18 cellular contexts compared by ENCODE assay signal in genomic region chr6:56495654-56496053, GRCh38.
DNase-seq lines count a peak whose midpoint lies in the region; ATAC-seq, FAIRE-seq and TF ChIP-seq lines count a peak whose summit lies in the region.
"Had no signal": no experiment of that assay in that cellular context is flagged by ENCODE, and none has a peak within 500 bp of the region (broad histone marks: within the 10 kb centered on the region; RNA-seq: fewer than 3 reads in every experiment).

No MANE protein-coding gene starts in this region.

- no TSS peak for BruUV-seq in GM12878 (replicated peaks; lab: Mats Ljungman, UMichigan)

- H3K4me3 ChIP-seq in GM12878 (no peak overlapping the region), kidney (ENCODE audit: low read length in 2 of 2) (no peak overlapping the region), transverse colon (no peak overlapping the region), body of pancreas (no peak overlapping the region)

- TF ChIP-seq POLR2A in GM12878 (IDR thresholded peaks at IDR 0.05; ENCODE audit: low read depth, low read length): no peak
- TF ChIP-seq POLR2A in transverse colon (IDR thresholded peaks at IDR 0.05): no peak
- TF ChIP-seq POLR2A in body of pancreas (IDR thresholded peaks at IDR 0.05): no peak

- no peak overlapping the region for H3K4me2 ChIP-seq in GM12878 (ENCODE audit: control insufficient read depth, insufficient read depth)

- H3K9me3 ChIP-seq in GM12878 (replicated peaks; ENCODE audit: control insufficient read depth, insufficient read depth, low read length): no peaks in the 10 kb centered on the region
- no peaks in the 10 kb centered on the region for H3K9me3 ChIP-seq in kidney (ENCODE audit: control insufficient read depth in 1 of 2, low read length in 2 of 2)
- no peaks in the 10 kb centered on the region for H3K9me3 ChIP-seq in transverse colon
- no peaks in the 10 kb centered on the region for H3K9me3 ChIP-seq in body of pancreas
- H3K9me3 ChIP-seq: BE2C had no signal

- no peaks in the 10 kb centered on the region for H3K4me1 ChIP-seq in GM12878 (ENCODE audit: control insufficient read depth, insufficient read depth, low read length)
- H3K4me1 ChIP-seq in kidney (ENCODE audit: control insufficient read depth in 1 of 2, insufficient read depth in 1 of 2, low read depth in 1 of 2, low read length in 2 of 2): no peaks in the 10 kb centered on the region
- H3K4me1 ChIP-seq in transverse colon: peaks cover 0 to 25% (median 3%) of the 10 kb centered on the region in 4 donors
- no peaks in the 10 kb centered on the region for H3K4me1 ChIP-seq in body of pancreas

- SMC1A ChIA-PET in GM12878 (lab: Charles Lee; ENCODE audit: uncharacterized antibody, unreplicated experiment): no interaction called here

- H3K36me3 ChIP-seq in GM12878 (ENCODE audit: control insufficient read depth in 2 of 2, insufficient read depth in 2 of 2, low read length in 1 of 2) (peaks cover 7 to 34% of the 10 kb centered on the region in 2 experiments), kidney (ENCODE audit: control insufficient read depth in 1 of 2, insufficient read depth in 2 of 2, low read length in 2 of 2) (peaks cover 22 to 28% of the 10 kb centered on the region in 2 donors), transverse colon (peaks cover 0 to 59% (median 23%) of the 10 kb centered on the region in 4 donors), body of pancreas (replicated peaks in 1 of 2; ENCODE audit: insufficient read depth in 1 of 2, low read depth in 2 of 2) (peaks cover 0 to 13% of the 10 kb centered on the region in 2 donors)

- 85% methylated on average over 3 of the region's 3 CpGs for WGBS in GM12878 (ENCODE audit: insufficient coverage, insufficient replicate concordance, low lambda C conversion rate, missing lambda C conversion rate)
- WGBS in transverse colon (ENCODE audit: low coverage in 1 of 2), 2 donors: 89 to 90% methylated on average over 3 of the region's 3 CpGs
- 84 to 85% methylated on average over 3 of the region's 3 CpGs for WGBS in body of pancreas, 2 donors

- POLR2A ChIA-PET in GM12878 (lab: Charles Lee): no interaction called here

- H3K27ac ChIP-seq in GM12878 (ENCODE audit: control insufficient read depth, insufficient read depth) (no peak overlapping the region), kidney (ENCODE audit: low read depth in 2 of 2, low read length in 2 of 2) (no peak overlapping the region), transverse colon (peak overlapping the region; percentile 17 to 44 (median 30)), caudate nucleus (ENCODE audit: low read depth, low read length) (no peak overlapping the region), body of pancreas (no peak overlapping the region)

- H3K9ac ChIP-seq in GM12878 (ENCODE audit: control insufficient read depth, insufficient read depth, low read length) (no peak overlapping the region), kidney (ENCODE audit: low read length in 2 of 2) (no peak overlapping the region)

- no peak for ATAC-seq in GM12878
- ATAC-seq in GM18868 (IDR thresholded peaks at IDR 0.05; ENCODE audit: unreplicated experiment): no peak
- no peak for ATAC-seq in body of pancreas

- in situ Hi-C loops in GM12878 (cut with MboI): no loop called here
- in situ Hi-C loops in transverse colon (cut with MboI; ENCODE audit: low pct_ligation_motif_present in 1 of 4, low pct_unique_long_range_greater_than_20kb in 1 of 4, low sequenced_read_pairs in 3 of 4): no loop called here

- FAIRE-seq in D721Med (lab: Jason Lieb, UNC) (peak; percentile 71), GM12878 (lab: Jason Lieb, UNC) (peak; percentile 7), kidney (lab: Jason Lieb, UNC) (peak; percentile 54)
- FAIRE-seq: GM12892, GM18507, H1 had no signal

- H3K27me3 ChIP-seq in GM12878 (replicated peaks in 1 of 2; ENCODE audit: control insufficient read depth in 2 of 2, insufficient read depth in 2 of 2, low read length in 1 of 2): no peaks in the 10 kb centered on the region
- no peaks in the 10 kb centered on the region for H3K27me3 ChIP-seq in transverse colon
- no peaks in the 10 kb centered on the region for H3K27me3 ChIP-seq in body of pancreas
- H3K27me3 ChIP-seq: BE2C had no signal

- H3K79me2 ChIP-seq in GM12878 (ENCODE audit: control insufficient read depth, insufficient read depth, low read length): no peaks in the 10 kb centered on the region

- DNase-seq in D721Med (ENCODE audit: insufficient read length, low spot score): no peak
- no peak for DNase-seq in GM12878 (ENCODE audit: low read depth, low spot score)
- DNase-seq in kidney: no peak
- DNase-seq in transverse colon: no peak
- no peak for DNase-seq in stimulated activated CD4-positive, alpha-beta T cell treated with anti-CD3 and anti-CD28 coated beads, Interleukin-4, amount 100 ng/mL, for 1 hour
- DNase-seq in caudate nucleus (lab: John Stamatoyannopoulos, UW): no peak
- DNase-seq in body of pancreas: no peak
- DNase-seq: ACHN; BE2C; C1 segment of cervical spinal cord; CD4-positive, CD25-positive, alpha-beta regulatory T cell; CD8-positive, alpha-beta memory T cell; COR-L47; H9 had no signal

- H2AFZ ChIP-seq in GM12878 (ENCODE audit: control insufficient read depth, low read depth, low read length): no peak overlapping the region

- CTCF ChIA-PET in GM12878 (lab: Yijun Ruan, JAX): interaction anchor here (0.6 kb wide), 1 partner anchor 86 kb away, joined by 4 read pairs; no protein-coding TSS in a partner anchor

- no peak for TF ChIP-seq RAD21 in GM12878 (IDR thresholded peaks at IDR 0.05; ENCODE audit: insufficient read depth, low read depth, low read length)

- intact Hi-C loops in GM12878 (cut with micrococcal nuclease; ENCODE audit: unreplicated experiment) (no loop called here), kidney (cut with DNase I) (no loop called here), transverse colon (cut with DNase I; ENCODE audit: low total_unique reads) (loop anchor here (10.0 kb wide), 1 partner anchor 49 kb away; no protein-coding TSS in a partner anchor), body of pancreas (cut with DNase I) (no loop called here)

- RAD21 ChIA-PET in GM12878 (lab: Charles Lee; ENCODE audit: unreplicated experiment): interaction anchor here (1.8 kb wide), 1 partner anchor 47 kb away, joined by 4 read pairs; no protein-coding TSS in a partner anchor

- TF ChIP-seq CTCF in D721Med (IDR thresholded peaks at IDR 0.05; ENCODE audit: insufficient read depth, missing control alignments) (no peak), GM12878 (IDR thresholded peaks at IDR 0.05 in 2 of 3, conservative IDR thresholded peaks at IDR 0.05 in 1 of 3; ENCODE audit: control insufficient read depth in 2 of 3, extremely low read depth in 1 of 3, insufficient read depth in 1 of 3, low read depth in 3 of 3, low read length in 3 of 3) (no peak), kidney (IDR thresholded peaks at IDR 0.05; ENCODE audit: borderline replicate concordance, extremely low read depth, insufficient read depth) (no peak), transverse colon (IDR thresholded peaks at IDR 0.05) (no peak), body of pancreas (IDR thresholded peaks at IDR 0.05) (no peak)

- TF ChIP-seq EP300 in GM12878 (IDR thresholded peaks at IDR 0.05; ENCODE audit: borderline replicate concordance in 1 of 2, control insufficient read depth in 1 of 2, low read depth in 2 of 2, low read length in 2 of 2): no peak
- no peak for TF ChIP-seq EP300 in transverse colon (IDR thresholded peaks at IDR 0.05; ENCODE audit: low read depth)

- H4K20me1 ChIP-seq in GM12878 (ENCODE audit: control insufficient read depth, insufficient read depth): no peaks in the 10 kb centered on the region

TF ChIP-seq in GM12878, 131 proteins besides CTCF, POLR2A, EP300 and RAD21 (continues in another document):
- no peak for TF ChIP-seq EGR1 (IDR thresholded peaks at IDR 0.05; ENCODE audit: borderline replicate concordance in 1 of 2, low read depth in 2 of 2, low read length in 2 of 2)
- TF ChIP-seq ATF2 (IDR thresholded peaks at IDR 0.05; ENCODE audit: low read length): no peak
- no peak for TF ChIP-seq PRDM15 (CRISPR knock-in tag; IDR thresholded peaks at IDR 0.05)
- TF ChIP-seq MTA2 (IDR thresholded peaks at IDR 0.05; ENCODE audit: low read depth): no peak
- TF ChIP-seq PAX8 (IDR thresholded peaks at IDR 0.05): no peak
- no peak for TF ChIP-seq MXI1 (IDR thresholded peaks at IDR 0.05; ENCODE audit: low read depth, low read length)

Comparison
In these comparisons a context has a peak if more than half of its experiments do, and no peak if none do; other contexts are left out.
1. H3K27ac ChIP-seq: peak in transverse colon (4 of 4); none in GM12878 (single experiment), kidney (0 of 2), caudate nucleus (single experiment) and body of pancreas (0 of 4).